7 cellular contexts compared by ENCODE assay signal in the genomic region with DNA sequence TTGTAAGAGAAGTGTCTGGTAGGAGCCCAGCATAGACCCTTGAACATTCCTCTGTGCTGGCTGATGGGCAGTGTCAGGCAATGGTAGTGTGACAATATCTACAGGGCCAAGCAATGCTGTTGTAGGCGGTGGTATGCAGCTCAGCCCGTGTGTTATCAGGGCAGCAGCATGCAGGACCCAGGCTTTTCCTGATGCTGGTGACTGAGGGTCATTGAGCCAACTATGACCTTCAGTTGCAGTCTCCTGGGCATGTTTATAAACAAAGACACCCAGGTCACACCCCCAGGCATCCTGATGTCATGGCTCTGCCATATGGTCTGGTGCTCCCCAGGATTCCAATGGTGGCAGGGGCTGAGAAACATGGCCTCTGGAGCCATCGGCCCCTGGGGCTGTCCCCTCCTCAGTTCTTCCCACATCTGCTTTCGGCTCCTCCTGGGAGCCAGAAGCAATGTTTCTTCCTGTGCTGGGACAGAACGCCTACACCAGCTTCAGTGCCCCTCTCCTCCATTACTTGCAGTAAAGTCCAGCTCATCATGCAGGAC.
"Had no signal": no experiment of that assay in that cellular context is flagged by ENCODE, and none has a peak within 500 bp of the region (broad histone marks: within the 10 kb centered on the region; RNA-seq: fewer than 3 reads in every experiment).

No MANE protein-coding gene starts in this region.

- H3K27ac Mint-ChIP-seq: HFFc6 had no signal

- H3K27ac ChIP-seq: GM23248, HL-60 had no signal

- H3K4me1 ChIP-seq: HAP-1 had no signal

- H3K9ac ChIP-seq: GM23248 had no signal

- H2AFZ ChIP-seq: GM23248 had no signal

- H3K9me3 ChIP-seq: HAP-1 had no signal

- H3K4me3 Mint-ChIP-seq: HFFc6 had no signal

- H3K36me3 ChIP-seq: HAP-1 had no signal

- DNase-seq: GM23248, GOT3, H7, HFFc6, IMR-90 had no signal

- H3K4me3 ChIP-seq: GM23248, HAP-1 had no signal
